ENCODE assay signal across 11 cellular contexts in genomic region chr15:56806147-56806536, GRCh38.
DNase-seq lines count a peak whose midpoint lies in the region; ATAC-seq and TF ChIP-seq lines count a peak whose summit lies in the region.
"Had no signal": no experiment of that assay in that cellular context is flagged by ENCODE, and none has a peak within 500 bp of the region (broad histone marks: within the 10 kb centered on the region; RNA-seq: fewer than 3 reads in every experiment).

No MANE protein-coding gene starts in this region.

- peaks cover 11% of the 10 kb centered on the region; the same call in 1 of the 2 replicates for H3K9me3 ChIP-seq in IMR-90 (ENCODE audit: control insufficient read depth, insufficient read depth, low read length)
- H3K9me3 ChIP-seq in thyroid gland = no peaks in the 10 kb centered on the region
- no peaks in the 10 kb centered on the region for H3K9me3 ChIP-seq in H9 (ENCODE audit: control insufficient read depth, low read depth, low read length)

- H3K36me3 Mint-ChIP-seq in Calu3 (ENCODE audit: insufficient read depth, unreplicated experiment) (no peaks in the 10 kb centered on the region), naive B cell (peaks cover 12 to 19% of the 10 kb centered on the region in 2 donors), H9 (ENCODE audit: insufficient read depth in 1 of 3, low read depth in 3 of 3) (peaks cover 0 to 17% (median 6%) of the 10 kb centered on the region in 3 experiments; a peak in 2 of 7 replicates)

- POLR2A ChIA-PET in IMR-90 (lab: Charles Lee; ENCODE audit: unreplicated experiment) = no interaction called here

- no peak overlapping the region for H2AK5ac ChIP-seq in IMR-90 (ENCODE audit: low read depth, low read length)
- no peak overlapping the region for H2AK5ac ChIP-seq in H9 (ENCODE audit: insufficient read length, low read length)

- no peaks in the 10 kb centered on the region for H3K27me3 Mint-ChIP-seq in Calu3 (ENCODE audit: unreplicated experiment)
- H3K27me3 Mint-ChIP-seq in naive B cell = no peaks in the 10 kb centered on the region
- H3K27me3 Mint-ChIP-seq in H9 (ENCODE audit: low read depth) = no peaks in the 10 kb centered on the region
- H3K27me3 Mint-ChIP-seq: activated naive CD8-positive, alpha-beta T cell treated with anti-CD3 and anti-CD28 coated beads, Interleukin-2, amount 10 ng/mL, durations not matched to agents 7 days and 5 days had no signal

- no peak overlapping the region for H3T11ph ChIP-seq in H9 (ENCODE audit: low read length)

- no peak for TF ChIP-seq RAD21 in IMR-90 (IDR thresholded peaks at IDR 0.05; ENCODE audit: low read length)

- no peak for ATAC-seq in IMR-90 (ENCODE audit: low read depth)
- ATAC-seq in naive B cell (ENCODE audit: low read depth in 2 of 2) = peak in 1 of 2 donors; percentile 65
- ATAC-seq in HG02678 (IDR thresholded peaks at IDR 0.05; ENCODE audit: unreplicated experiment) = no peak

- dilution Hi-C loops in IMR-90 (cut with HindIII; ENCODE audit: low sequenced_read_pairs, unreplicated experiment) = no loop called here

- H3K4me2 ChIP-seq in IMR-90 (ENCODE audit: low read depth, low read length) = no peak overlapping the region
- H3K4me2 ChIP-seq in H9 (ENCODE audit: insufficient read depth, insufficient read length, low read length) = no peak overlapping the region

- H3K23me2 ChIP-seq in H9 (ENCODE audit: insufficient read length, low read depth, low read length, poor library complexity, severe bottlenecking) = no peaks in the 10 kb centered on the region

- peak overlapping the region; percentile 13; the same call in 1 of the 2 replicates for H3K9ac ChIP-seq in IMR-90 (ENCODE audit: low read depth, low read length)
- no peak overlapping the region for H3K9ac ChIP-seq in H9 (ENCODE audit: extremely low read depth, insufficient read length, low read length)

- no peak overlapping the region for H2BK12ac ChIP-seq in H9 (ENCODE audit: insufficient read length, low read depth, low read length)

- H4K20me1 ChIP-seq in IMR-90 (ENCODE audit: insufficient read depth, low read length) (no peaks in the 10 kb centered on the region), H9 (ENCODE audit: control insufficient read depth, insufficient read depth, insufficient read length) (no peaks in the 10 kb centered on the region)

- no peak overlapping the region for H4K5ac ChIP-seq in IMR-90 (ENCODE audit: low read depth, low read length)
- no peak overlapping the region for H4K5ac ChIP-seq in H9 (ENCODE audit: insufficient read length, low read depth, low read length)

- 0 out of 2 replicates have a peak overlapping the region, but pooled peaks have one; percentile 13 for H2BK20ac ChIP-seq in IMR-90 (ENCODE audit: low read depth, low read length)
- H2BK20ac ChIP-seq in H9 (ENCODE audit: low read depth, low read length, poor library complexity, severe bottlenecking) = no peak overlapping the region

- CTCF ChIA-PET in Calu3 (lab: Charles Lee) (interaction anchor here (0.5 to 1.0 kb wide), 2 partner anchors 105 to 315 kb away, joined by 3 read pairs; no protein-coding TSS in a partner anchor), IMR-90 (lab: Yijun Ruan, JAX) (no interaction called here)

- peak overlapping the region in 1 of 2 experiments; percentile 8; a peak in 1 of 4 replicates for H4K8ac ChIP-seq in IMR-90 (ENCODE audit: low read depth in 2 of 2, low read length in 2 of 2)
- no peak overlapping the region for H4K8ac ChIP-seq in H9 (replicated peaks; ENCODE audit: insufficient read length, low read depth, low read length)

- DNase-seq in Calu3 (no peak), IMR-90 (no peak), astrocyte of the cerebellum (ENCODE audit: low read depth) (peak; percentile 34), naive B cell (peak; percentile 18), thyroid gland (no peak), H9 (no peak), AML-193 (lab: John Stamatoyannopoulos, UW) (no peak)
- DNase-seq: activated naive CD8-positive, alpha-beta T cell treated with anti-CD3 and anti-CD28 coated beads, Interleukin-2, amount 10 ng/mL, durations not matched to agents 7 days and 5 days; NCI-H510A treated with DMSO at 0.1 percent for 48 hours had no signal

- H3K4me1 Mint-ChIP-seq in Calu3 (ENCODE audit: low read depth, unreplicated experiment) (peaks cover 9% of the 10 kb centered on the region), naive B cell (peaks cover 0 to 17% (median 9%) of the 10 kb centered on the region in 3 donors), H9 (no peaks in the 10 kb centered on the region)

- no peaks in the 10 kb centered on the region for H3K79me2 ChIP-seq in H9 (ENCODE audit: insufficient read depth, low read length)

- H2AFZ ChIP-seq in IMR-90 (replicated peaks; ENCODE audit: low read length, poor library complexity) (no peak overlapping the region), H9 (ENCODE audit: low read length) (no peak overlapping the region)

- intact Hi-C loops in Calu3 (cut with micrococcal nuclease; ENCODE audit: unreplicated experiment) (no loop called here), IMR-90 (cut with micrococcal nuclease) (no loop called here), thyroid gland (cut with DNase I) (no loop called here)

- TF ChIP-seq CTCF in Calu3 (IDR thresholded peaks at IDR 0.05; ENCODE audit: unreplicated experiment) (no peak), IMR-90 (conservative IDR thresholded peaks at IDR 0.05; ENCODE audit: low read depth, low read length) (no peak), astrocyte of the cerebellum (IDR thresholded peaks at IDR 0.05; ENCODE audit: low read depth, low read length, missing control alignments) (no peak), thyroid gland (IDR thresholded peaks at IDR 0.05) (no peak), H9 (conservative IDR thresholded peaks at IDR 0.05) (no peak)

- H3K4me3 Mint-ChIP-seq in Calu3 (ENCODE audit: low read depth, unreplicated experiment) = peak overlapping the region; percentile 45
- peak overlapping the region in 3 of 8 donors; percentile 18 to 30 (median 23) for H3K4me3 Mint-ChIP-seq in naive B cell
- no peak overlapping the region; a peak in 1 of 5 replicates for H3K4me3 Mint-ChIP-seq in H9
- H3K4me3 Mint-ChIP-seq: activated naive CD8-positive, alpha-beta T cell treated with anti-CD3 and anti-CD28 coated beads, Interleukin-2, amount 10 ng/mL, durations not matched to agents 7 days and 5 days had no signal

- no peaks in the 10 kb centered on the region for H3K36me3 ChIP-seq in IMR-90 (ENCODE audit: control insufficient read depth, insufficient read depth, low read length)
- no peaks in the 10 kb centered on the region for H3K36me3 ChIP-seq in thyroid gland

- H2AK9ac ChIP-seq in IMR-90 (replicated peaks; ENCODE audit: low read depth, low read length, poor library complexity) = no peak overlapping the region

- in situ Hi-C loops in IMR-90 (cut with MboI; ENCODE audit: low sequenced_read_pairs) (loop anchor here (25.0 kb wide), 1 partner anchor 731 kb away; no protein-coding TSS in a partner anchor), astrocyte of the cerebellum (cut with HindIII; ENCODE audit: low sequenced_read_pairs) (no loop called here)

- H2BK15ac ChIP-seq in IMR-90 (ENCODE audit: low read depth, low read length) = no peak overlapping the region
- no peak overlapping the region for H2BK15ac ChIP-seq in H9 (ENCODE audit: low read depth, low read length)

- WGBS in IMR-90 (ENCODE audit: extremely low coverage in 2 of 2, insufficient read length in 1 of 2), 2 experiments = 100% methylated on average over 1 of the region's 2 CpGs; no CpG with 5 or more reads in 1 of the 2 experiments
- 79 to 83% methylated on average over 2 of the region's 2 CpGs for WGBS in thyroid gland, 2 donors
- 100% methylated on average over 1 of the region's 2 CpGs for WGBS in H9 (ENCODE audit: extremely low coverage, insufficient read length, low lambda C conversion rate)

- H3K27ac ChIP-seq in IMR-90 (ENCODE audit: insufficient read depth, low read length) = no peak overlapping the region
- no peak overlapping the region for H3K27ac ChIP-seq in thyroid gland
- H3K27ac ChIP-seq in H9 (ENCODE audit: insufficient read length, low read depth, low read length) = no peak overlapping the region
- H3K27ac ChIP-seq: SK-N-MC had no signal

- H3K4me3 ChIP-seq in IMR-90 (ENCODE audit: insufficient read depth, low read depth, low read length) = no peak overlapping the region
- peak overlapping the region; percentile 13 for H3K4me3 ChIP-seq in astrocyte of the cerebellum (ENCODE audit: low read depth, low read length)
- H3K4me3 ChIP-seq in thyroid gland (replicated peaks in 1 of 3) = no peak overlapping the region
- H3K4me3 ChIP-seq: SK-N-MC had no signal

- H3K9me3 Mint-ChIP-seq in Calu3 (ENCODE audit: low read depth, unreplicated experiment) (peaks cover 10% of the 10 kb centered on the region), naive B cell (peaks cover 9 to 37% (median 23%) of the 10 kb centered on the region in 7 donors), H9 (peaks cover 8 to 15% of the 10 kb centered on the region in 2 experiments; a peak in 3 of 5 replicates)

- no peaks in the 10 kb centered on the region for H3K9me1 ChIP-seq in IMR-90 (ENCODE audit: insufficient read depth, low read length)

- no peak overlapping the region for H3K18ac ChIP-seq in IMR-90 (ENCODE audit: low read depth, low read length)
- H3K18ac ChIP-seq in H9 (ENCODE audit: insufficient read length, low read depth, low read length) = no peak overlapping the region

- TF ChIP-seq POLR2A in IMR-90 (IDR thresholded peaks at IDR 0.05; ENCODE audit: low read depth, low read length) = no peak
- no peak for TF ChIP-seq POLR2A in thyroid gland (IDR thresholded peaks at IDR 0.05)

- H3K27me3 ChIP-seq in IMR-90 (ENCODE audit: control insufficient read depth, insufficient read depth, low read length) (0 out of 2 replicates have a peak, but pooled peaks cover 1% of the 10 kb centered on the region), thyroid gland (no peaks in the 10 kb centered on the region), H9 (ENCODE audit: insufficient read depth, low read length) (no peaks in the 10 kb centered on the region)

- no peak overlapping the region for H4K91ac ChIP-seq in IMR-90 (ENCODE audit: insufficient read depth, low read depth, low read length)
- no peak overlapping the region for H4K91ac ChIP-seq in H9 (ENCODE audit: insufficient read length, low read depth, low read length)

- peak overlapping the region; percentile 24; the same call in 1 of the 2 replicates for H2BK120ac ChIP-seq in IMR-90 (ENCODE audit: low read depth, low read length)
- no peak overlapping the region for H2BK120ac ChIP-seq in H9 (ENCODE audit: low read depth, low read length, poor library complexity, severe bottlenecking)

- H3K79me1 ChIP-seq in IMR-90 (ENCODE audit: low read depth in 1 of 2, low read length in 2 of 2) = no peaks in the 10 kb centered on the region
- no peaks in the 10 kb centered on the region for H3K79me1 ChIP-seq in H9 (ENCODE audit: insufficient read depth, low read depth, low read length, poor library complexity, severe bottlenecking)

- H3K27ac Mint-ChIP-seq in Calu3 (ENCODE audit: unreplicated experiment) = peak overlapping the region; percentile 83
- peak overlapping the region in 1 of 6 donors; percentile 63 for H3K27ac Mint-ChIP-seq in naive B cell
- peak overlapping the region in 1 of 3 experiments; percentile 62; a peak in 1 of 7 replicates for H3K27ac Mint-ChIP-seq in H9
- H3K27ac Mint-ChIP-seq: activated naive CD8-positive, alpha-beta T cell treated with anti-CD3 and anti-CD28 coated beads, Interleukin-2, amount 10 ng/mL, durations not matched to agents 7 days and 5 days had no signal

- H3K14ac ChIP-seq in IMR-90 (replicated peaks; ENCODE audit: low read depth, low read length) (no peak overlapping the region), H9 (ENCODE audit: insufficient read depth, low read length) (no peak overlapping the region)

- H3K4ac ChIP-seq in IMR-90 (ENCODE audit: low read depth, low read length) = peak overlapping the region; percentile 11; the same call in 1 of the 2 replicates
- no peak overlapping the region for H3K4ac ChIP-seq in H9 (ENCODE audit: low read depth, low read length)

- BruUV-seq in Calu3 (replicated peaks; lab: Mats Ljungman, UMichigan) (no TSS peak), IMR-90 (replicated peaks; lab: Mats Ljungman, UMichigan) (no TSS peak)

- no peak overlapping the region for H3K23ac ChIP-seq in IMR-90 (ENCODE audit: low read depth, low read length)
- no peak overlapping the region for H3K23ac ChIP-seq in H9 (ENCODE audit: insufficient read length, low read depth, low read length)

- no peaks in the 10 kb centered on the region for H3K4me1 ChIP-seq in IMR-90 (ENCODE audit: control insufficient read depth, insufficient read depth, low read length)
- H3K4me1 ChIP-seq in thyroid gland = no peaks in the 10 kb centered on the region
- no peaks in the 10 kb centered on the region; the same call in 1 of the 2 replicates for H3K4me1 ChIP-seq in H9 (ENCODE audit: insufficient read depth, low read length)

- no peak overlapping the region for H3K56ac ChIP-seq in IMR-90 (ENCODE audit: extremely low read depth, insufficient read depth, low read length)
- H3K56ac ChIP-seq in H9 (ENCODE audit: insufficient read length, low read depth, low read length) = no peak overlapping the region

- H2BK5ac ChIP-seq in IMR-90 (ENCODE audit: low read depth, low read length, poor library complexity, severe bottlenecking) (no peak overlapping the region), H9 (ENCODE audit: insufficient read length, low read length) (no peak overlapping the region)

Comparison
In these comparisons a context has a peak if more than half of its experiments do, and no peak if none do; other contexts are left out.
1. DNase-seq: peak in astrocyte of the cerebellum (single experiment) and naive B cell (single experiment); none in Calu3 (single experiment), IMR-90 (single experiment), thyroid gland (0 of 2), H9 (single experiment) and AML-193 (0 of 2).